ENCODE assay signal across 9 cellular contexts in genomic region chr3:69092030-69092513, GRCh38. TPM values are rescaled to one million over a fixed set of nuclear protein-coding genes. Genes with fewer than 3 reads are reported as not detected.
DNase-seq lines count a peak whose midpoint lies in the region; ATAC-seq, FAIRE-seq and TF ChIP-seq lines count a peak whose summit lies in the region.
"Had no signal": no experiment of that assay in that cellular context is flagged by ENCODE, and none has a peak within 500 bp of the region (broad histone marks: within the 10 kb centered on the region; RNA-seq: fewer than 3 reads in every experiment).

No MANE protein-coding gene starts in this region.

- FAIRE-seq in GM18507 (lab: Jason Lieb, UNC), result peak; percentile 92

- H3K4me3 ChIP-seq in NB4 (ENCODE audit: low read depth, low read length) (peak overlapping the region; percentile 41), rectal smooth muscle tissue (ENCODE audit: low read length) (no peak overlapping the region)

- DNase-seq in GM18507 (ENCODE audit: extremely low spot score, insufficient read length, low read depth) (no peak), NB4 (ENCODE audit: low read depth) (peak; percentile 68), dermis blood vessel endothelial cell (peak; percentile 61), amniotic stem cell (lab: John Stamatoyannopoulos, UW) (no peak), NCI-H446 treated with DMSO at 0.1 percent for 48 hours (lab: John Stamatoyannopoulos, UW) (no peak)
- no peak for DNase-seq in activated CD4-positive, alpha-beta T cell treated with anti-CD3 and anti-CD28 coated beads for 4 hours

- H3K9ac ChIP-seq in rectal smooth muscle tissue (ENCODE audit: low read length), result no peak overlapping the region

- no peaks in the 10 kb centered on the region for H3K36me3 ChIP-seq in rectal smooth muscle tissue (ENCODE audit: control insufficient read depth, insufficient read depth, low read length)

- peak overlapping the region; percentile 16 for H3K27ac ChIP-seq in rectal smooth muscle tissue (ENCODE audit: low read depth, low read length)

- TF ChIP-seq CTCF in NB4 (IDR thresholded peaks at IDR 0.05; ENCODE audit: low read depth, low read length), result no peak

- peaks cover 29% of the 10 kb centered on the region for H3K4me1 ChIP-seq in rectal smooth muscle tissue (ENCODE audit: control insufficient read depth, insufficient read depth, low read length)

- TF ChIP-seq POLR2A in NB4 (IDR thresholded peaks at IDR 0.05; ENCODE audit: extremely low read depth, insufficient read length), result no peak

- H3K27me3 ChIP-seq in rectal smooth muscle tissue (ENCODE audit: control insufficient read depth, insufficient read depth, low read length), result no peaks in the 10 kb centered on the region

- ATAC-seq in HG02588 (IDR thresholded peaks at IDR 0.05; ENCODE audit: unreplicated experiment), result peak; percentile 71

RNA-seq across cellular contexts. Expression of gene ARL6IP5, which starts 7.3 kb away (rescaled TPM):
- total RNA-seq in dermis blood vessel endothelial cell, result 90.4 and 109 TPM in 2 replicates

RNA-seq across cellular contexts. Expression of gene UBA3, which starts 11.9 kb away (rescaled TPM):
- 67.5 and 74.2 TPM in 2 replicates for total RNA-seq in dermis blood vessel endothelial cell

RNA-seq across cellular contexts. Expression of gene LMOD3, which starts 30.3 kb away (rescaled TPM):
- total RNA-seq in dermis blood vessel endothelial cell, result not detected in 2 replicates
- total RNA-seq: pulmonary artery endothelial cell had no signal

RNA-seq across cellular contexts. Expression of gene TMF1, which starts 39.9 kb away (rescaled TPM):
- 37.7 and 37.8 TPM in 2 replicates for total RNA-seq in dermis blood vessel endothelial cell

Comparison
In these comparisons a context has a peak if more than half of its experiments do, and no peak if none do; other contexts are left out.
1. DNase-seq: peak in NB4 (single experiment) and dermis blood vessel endothelial cell (single experiment); none in GM18507 (single experiment), amniotic stem cell (single experiment), NCI-H446 treated with DMSO at 0.1 percent for 48 hours (single experiment) and activated CD4-positive, alpha-beta T cell treated with anti-CD3 and anti-CD28 coated beads for 4 hours (0 of 2).